ENCODE assay signal across 8 cellular contexts in genomic region chr7:139232377-139232717, GRCh38. TPM values are rescaled to one million over a fixed set of nuclear protein-coding genes. Genes with fewer than 3 reads are reported as not detected.
A peak's percentile ranks its signal among the peaks of the same experiment; 100 is the strongest.
DNase-seq lines count a peak whose midpoint lies in the region; ATAC-seq and TF ChIP-seq lines count a peak whose summit lies in the region.

No MANE protein-coding gene starts in this region.

- no peak for DNase-seq in CD14-positive monocyte (ENCODE audit: low spot score)
- DNase-seq in breast epithelium (ENCODE audit: low spot score in 2 of 2) = no peak
- no peak for DNase-seq in mucosa of descending colon
- no peak for DNase-seq in GM19240 (ENCODE audit: insufficient read length, low spot score)
- no peak for DNase-seq in HPDE6-E6E7 (ENCODE audit: extremely low spot score)

- H3K36me3 Mint-ChIP-seq in CD14-positive monocyte = peaks cover 7 to 9% of the 10 kb centered on the region in 2 donors

- peak overlapping the region in 5 of 7 donors; percentile 54 to 85 (median 69) for H3K27ac Mint-ChIP-seq in CD14-positive monocyte

- H3K27me3 ChIP-seq in breast epithelium = no peaks in the 10 kb centered on the region

- no peak for TF ChIP-seq RAD21 in Ishikawa (IDR thresholded peaks at IDR 0.05; ENCODE audit: low read depth)

- ATAC-seq in mucosa of descending colon = peak; percentile 1
- no peak for ATAC-seq in GM21786 (IDR thresholded peaks at IDR 0.05; ENCODE audit: unreplicated experiment)
- ATAC-seq in HG02588 (IDR thresholded peaks at IDR 0.05; ENCODE audit: unreplicated experiment) = no peak

- no peaks in the 10 kb centered on the region for H3K9me3 ChIP-seq in breast epithelium
- no peaks in the 10 kb centered on the region for H3K9me3 ChIP-seq in mucosa of descending colon

- TF ChIP-seq POLR2A in breast epithelium (IDR thresholded peaks at IDR 0.05) = no peak

- peaks cover 0 to 6% (median 0%) of the 10 kb centered on the region in 3 donors for H3K27me3 Mint-ChIP-seq in CD14-positive monocyte (ENCODE audit: low read depth in 3 of 3)

- intact Hi-C loops in CD14-positive monocyte (cut with micrococcal nuclease) (loop anchor here (5.0 to 10.0 kb wide), 3 partner anchors 98 to 110 kb away; partner anchors contain the start of gene FMC1 (in 1 of the 2)), breast epithelium (cut with DNase I; ENCODE audit: low total_unique reads) (no loop called here), mucosa of descending colon (cut with DNase I, micrococcal nuclease) (no loop called here)

- peaks cover 25% of the 10 kb centered on the region for H3K4me1 Mint-ChIP-seq in CD14-positive monocyte

- no peaks in the 10 kb centered on the region for H3K9me3 Mint-ChIP-seq in CD14-positive monocyte

- no peaks in the 10 kb centered on the region for H3K4me1 ChIP-seq in breast epithelium
- H3K4me1 ChIP-seq in mucosa of descending colon (ENCODE audit: low read depth) = peaks cover 7% of the 10 kb centered on the region

- TF ChIP-seq CTCF in CD14-positive monocyte (IDR thresholded peaks at IDR 0.05) (no peak), breast epithelium (IDR thresholded peaks at IDR 0.05) (no peak), mucosa of descending colon (IDR thresholded peaks at IDR 0.05) (no peak)

- H3K27ac ChIP-seq in breast epithelium = peak overlapping the region; percentile 93 to 99

- H3K4me3 ChIP-seq in breast epithelium (peak overlapping the region; percentile 87 to 100 (median 96)), mucosa of descending colon (no peak overlapping the region)

- TF ChIP-seq EP300 in Ishikawa (IDR thresholded peaks at IDR 0.05; ENCODE audit: borderline replicate concordance) = no peak

- H3K36me3 ChIP-seq in breast epithelium = no peaks in the 10 kb centered on the region
- no peaks in the 10 kb centered on the region for H3K36me3 ChIP-seq in mucosa of descending colon (ENCODE audit: low read depth)

- H3K4me3 Mint-ChIP-seq in CD14-positive monocyte = peak overlapping the region; percentile 93 to 96

TF ChIP-seq in Ishikawa, 13 proteins besides CTCF, POLR2A, EP300 and RAD21:
- TF ChIP-seq EGR1 (IDR thresholded peaks at IDR 0.05) (no peak), CEBPB (IDR thresholded peaks at IDR 0.05) (peak; percentile 69)

RNA-seq across cellular contexts. Expression of gene UBN2, which starts 1.3 kb away (rescaled TPM):
- 1 to 10 TPM in 1 of 2 donors, under 1 TPM in 1; 0.80 to 1.6 TPM for polyA plus RNA-seq in CD14-positive monocyte
- total RNA-seq in breast epithelium (10 to 100 TPM; 12.8 to 26.8 (median 20.0) TPM), mucosa of descending colon (10 to 100 TPM; 18.7 to 28.2 (median 26.0) TPM)

Comparison
In these comparisons a context has a peak if more than half of its experiments do, and no peak if none do; other contexts are left out.
1. intact Hi-C loops: an anchor here in CD14-positive monocyte (5.0 to 10.0 kb wide); none called in breast epithelium and mucosa of descending colon.